13 cellular contexts compared by ENCODE assay signal in the genomic region with DNA sequence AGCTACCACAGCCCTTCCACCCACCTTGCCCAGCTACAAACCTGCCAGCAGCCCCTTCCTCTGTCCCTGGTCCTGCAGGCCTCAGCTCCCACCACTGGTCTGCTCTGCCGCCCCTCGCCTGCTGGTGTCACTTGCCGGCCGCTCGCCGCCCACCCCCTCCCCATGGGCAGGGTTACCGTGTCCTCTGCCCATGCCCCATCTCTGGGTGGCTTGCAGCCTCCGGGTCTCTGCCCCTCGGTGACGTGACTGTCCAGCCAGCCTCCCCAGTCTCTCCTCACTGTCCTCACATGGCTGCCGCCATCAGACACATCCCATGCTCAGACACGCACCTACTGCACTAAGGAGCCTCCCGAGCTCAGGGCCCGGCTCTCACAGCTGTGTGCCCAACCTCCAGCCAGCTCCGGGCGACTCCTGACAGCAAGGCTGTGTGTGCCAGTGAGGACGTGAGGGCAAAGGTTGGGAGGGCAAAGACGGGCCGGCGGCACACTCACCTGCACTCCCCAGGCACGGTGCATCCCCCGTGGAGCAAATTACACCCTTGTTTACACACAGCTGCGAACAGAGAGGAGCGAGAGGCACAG.
"Had no signal": no experiment of that assay in that cellular context is flagged by ENCODE, and none has a peak within 500 bp of the region (broad histone marks: within the 10 kb centered on the region; RNA-seq: fewer than 3 reads in every experiment).

No MANE protein-coding gene starts in this region.

- H3K4me1 ChIP-seq: adrenal gland, body of pancreas, stomach had no signal

- H3K4me3 Mint-ChIP-seq: activated CD8-positive, alpha-beta T cell treated with anti-CD3 and anti-CD28 coated beads, Interleukin-2, amount 10 ng/mL, durations not matched to agents 7 days and 5 days; activated T-helper 17 cell treated with anti-CD3 and anti-CD28 coated beads, Interleukin-2, amount 50 U/mL, for 72 hours; immature natural killer cell had no signal

- H3K27ac Mint-ChIP-seq: activated CD8-positive, alpha-beta T cell treated with anti-CD3 and anti-CD28 coated beads, Interleukin-2, amount 10 ng/mL, durations not matched to agents 7 days and 5 days; activated T-helper 17 cell treated with anti-CD3 and anti-CD28 coated beads, Interleukin-2, amount 50 U/mL, for 72 hours; immature natural killer cell had no signal

- ATAC-seq: activated CD8-positive, alpha-beta T cell treated with anti-CD3 and anti-CD28 coated beads, Interleukin-2, amount 10 ng/mL, durations not matched to agents 7 days and 5 days; activated T-helper 17 cell treated with anti-CD3 and anti-CD28 coated beads, Interleukin-2, amount 50 U/mL, for 72 hours; body of pancreas had no signal

- H3K4me1 Mint-ChIP-seq: activated T-helper 17 cell treated with anti-CD3 and anti-CD28 coated beads, Interleukin-2, amount 50 U/mL, for 72 hours; immature natural killer cell had no signal

- H3K36me3 Mint-ChIP-seq: immature natural killer cell had no signal

- H3K27me3 ChIP-seq: body of pancreas, ovary, stomach had no signal

- H3K4me3 ChIP-seq: adrenal gland, body of pancreas, ovary, stomach, thoracic aorta had no signal

- H3K9me3 ChIP-seq: adrenal gland, body of pancreas, ovary, stomach, thoracic aorta had no signal

- H3K36me3 ChIP-seq: adrenal gland, ovary, thoracic aorta had no signal

- DNase-seq: activated CD4-positive, alpha-beta T cell treated with anti-CD3 and anti-CD28 coated beads for 48 hours; activated CD8-positive, alpha-beta T cell treated with anti-CD3 and anti-CD28 coated beads, Interleukin-2, amount 10 ng/mL, durations not matched to agents 7 days and 5 days; activated naive CD4-positive, alpha-beta T cell treated with anti-CD3 and anti-CD28 coated beads, Interleukin-2, amount 50 U/mL, for 16 hours; adrenal gland; dermis blood vessel endothelial cell; erythroblast; immature natural killer cell; ovary; stomach; WERI-Rb-1 had no signal

- H3K27ac ChIP-seq: adrenal gland, ovary, stomach, thoracic aorta, WERI-Rb-1 had no signal

- H3K9me3 Mint-ChIP-seq: activated T-helper 17 cell treated with anti-CD3 and anti-CD28 coated beads, Interleukin-2, amount 50 U/mL, for 72 hours; immature natural killer cell had no signal

- H3K27me3 Mint-ChIP-seq: activated T-helper 17 cell treated with anti-CD3 and anti-CD28 coated beads, Interleukin-2, amount 50 U/mL, for 72 hours had no signal
